In the genomic region with DNA sequence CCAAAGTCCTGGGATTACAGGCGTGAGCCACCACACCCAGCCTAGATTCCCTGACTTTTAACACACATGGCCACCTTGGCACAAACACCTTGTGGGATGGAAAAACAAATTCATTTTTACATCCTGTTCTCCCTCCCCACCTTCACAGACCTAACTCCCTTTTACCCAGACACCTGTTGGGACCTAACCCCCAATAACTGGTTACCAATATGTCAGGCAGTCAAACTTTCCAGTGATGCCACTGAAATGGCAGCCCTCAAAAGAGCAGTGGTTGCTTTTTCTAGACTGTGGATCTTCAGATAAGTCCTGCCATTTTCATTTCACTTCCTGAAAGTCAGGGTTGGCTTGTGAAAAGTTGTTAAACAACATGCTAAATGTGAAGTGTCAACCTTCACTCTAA, we compare ENCODE assay signal across 25 cellular contexts. TPM values are rescaled to one million over a fixed set of nuclear protein-coding genes. Genes with fewer than 3 reads are reported as not detected.
DNase-seq lines count a peak whose midpoint lies in the region; ATAC-seq and TF ChIP-seq lines count a peak whose summit lies in the region.
"Had no signal": no experiment of that assay in that cellular context is flagged by ENCODE, and none has a peak within 500 bp of the region (broad histone marks: within the 10 kb centered on the region; RNA-seq: fewer than 3 reads in every experiment).

No MANE protein-coding gene starts in this region.

- peaks cover 3% of the 10 kb centered on the region; the same call in 1 of the 2 replicates for H3F3A ChIP-seq in GM23338 (replicated peaks; ENCODE audit: low read depth)

- no peak overlapping the region for H3K4me3 Mint-ChIP-seq in activated CD4-positive, alpha-beta T cell treated with anti-CD3 and anti-CD28 coated beads, Interleukin-2, amount 10 ng/mL, durations not matched to agents 24 days and 14 days
- no peak overlapping the region for H3K4me3 Mint-ChIP-seq in GM23338
- no peak overlapping the region for H3K4me3 Mint-ChIP-seq in activated CD4-positive, alpha-beta memory T cell treated with anti-CD3 and anti-CD28 coated beads for 36 hours
- no peak overlapping the region for H3K4me3 Mint-ChIP-seq in immature natural killer cell
- no peak overlapping the region for H3K4me3 Mint-ChIP-seq in mesothelial cell of epicardium
- H3K4me3 Mint-ChIP-seq: CD4-positive, alpha-beta T cell had no signal

- peaks cover 34% of the 10 kb centered on the region for H3K79me2 ChIP-seq in GM23338 (replicated peaks; ENCODE audit: insufficient read depth)

- peaks cover 15% of the 10 kb centered on the region for H3K4me1 Mint-ChIP-seq in activated CD4-positive, alpha-beta T cell treated with anti-CD3 and anti-CD28 coated beads, Interleukin-2, amount 10 ng/mL, durations not matched to agents 24 days and 14 days
- no peaks in the 10 kb centered on the region for H3K4me1 Mint-ChIP-seq in GM23338
- peaks cover 33% of the 10 kb centered on the region for H3K4me1 Mint-ChIP-seq in activated CD4-positive, alpha-beta memory T cell treated with anti-CD3 and anti-CD28 coated beads for 36 hours (ENCODE audit: low read depth)
- H3K4me1 Mint-ChIP-seq in immature natural killer cell: peaks cover 19 to 33% of the 10 kb centered on the region in 2 donors
- no peaks in the 10 kb centered on the region for H3K4me1 Mint-ChIP-seq in mesothelial cell of epicardium

- ATAC-seq in GM23338 (no peak), GM21515 (IDR thresholded peaks at IDR 0.05; ENCODE audit: unreplicated experiment) (no peak)
- ATAC-seq: left lobe of liver, sciatic nerve had no signal

- H3K9me2 ChIP-seq in GM23338 (ENCODE audit: insufficient read depth): no peaks in the 10 kb centered on the region

- no peak overlapping the region for H3K4me2 ChIP-seq in GM23338

- H3K36me3 ChIP-seq in GM23338 (ENCODE audit: insufficient read depth): peaks cover 37% of the 10 kb centered on the region

- CTCF ChIA-PET in activated CD4-positive, alpha-beta memory T cell treated with anti-CD3 and anti-CD28 coated beads for 36 hours (lab: Charles Lee): no interaction called here

- H3K27me3 ChIP-seq in GM23338 (ENCODE audit: insufficient read depth): no peaks in the 10 kb centered on the region
- H3K27me3 ChIP-seq: brain microvascular endothelial cell, thyroid gland had no signal

- H4K20me1 ChIP-seq in GM23338 (replicated peaks; ENCODE audit: insufficient read depth): peaks cover 15% of the 10 kb centered on the region

- intact Hi-C loops in activated CD4-positive, alpha-beta T cell treated with anti-CD3 and anti-CD28 coated beads, Interleukin-2, amount 10 ng/mL, durations not matched to agents 24 days and 14 days (cut with micrococcal nuclease): no loop called here
- intact Hi-C loops in activated CD4-positive, alpha-beta memory T cell treated with anti-CD3 and anti-CD28 coated beads for 36 hours (cut with micrococcal nuclease): no loop called here

- no peaks in the 10 kb centered on the region for H3K4me1 ChIP-seq in GM23338 (ENCODE audit: insufficient read depth)
- H3K4me1 ChIP-seq: thyroid gland had no signal

- peaks cover 56% of the 10 kb centered on the region for H3K36me3 Mint-ChIP-seq in activated CD4-positive, alpha-beta T cell treated with anti-CD3 and anti-CD28 coated beads, Interleukin-2, amount 10 ng/mL, durations not matched to agents 24 days and 14 days (ENCODE audit: low read depth)
- H3K36me3 Mint-ChIP-seq in GM23338 (ENCODE audit: low read depth): peaks cover 43% of the 10 kb centered on the region
- peaks cover 46% of the 10 kb centered on the region for H3K36me3 Mint-ChIP-seq in activated CD4-positive, alpha-beta memory T cell treated with anti-CD3 and anti-CD28 coated beads for 36 hours
- peaks cover 2 to 18% (median 15%) of the 10 kb centered on the region in 3 donors for H3K36me3 Mint-ChIP-seq in immature natural killer cell
- H3K36me3 Mint-ChIP-seq in mesothelial cell of epicardium: peaks cover 26% of the 10 kb centered on the region

- H3K4me3 ChIP-seq in GM23338: no peak overlapping the region
- H3K4me3 ChIP-seq: prostate gland, thyroid gland had no signal

- peak overlapping the region; percentile 56 for H3K27ac Mint-ChIP-seq in activated CD4-positive, alpha-beta T cell treated with anti-CD3 and anti-CD28 coated beads, Interleukin-2, amount 10 ng/mL, durations not matched to agents 24 days and 14 days
- H3K27ac Mint-ChIP-seq in GM23338 (no peak overlapping the region), immature natural killer cell (peak overlapping the region in 4 of 6 donors; percentile 12 to 53 (median 45)), mesothelial cell of epicardium (no peak overlapping the region)
- peak overlapping the region; percentile 70 for H3K27ac Mint-ChIP-seq in activated CD4-positive, alpha-beta memory T cell treated with anti-CD3 and anti-CD28 coated beads for 36 hours
- H3K27ac Mint-ChIP-seq: CD4-positive, alpha-beta T cell had no signal

- POLR2A ChIA-PET in activated CD4-positive, alpha-beta memory T cell treated with anti-CD3 and anti-CD28 coated beads for 36 hours (lab: Charles Lee): no interaction called here

- H3K27me3 Mint-ChIP-seq in activated CD4-positive, alpha-beta T cell treated with anti-CD3 and anti-CD28 coated beads, Interleukin-2, amount 10 ng/mL, durations not matched to agents 24 days and 14 days: no peaks in the 10 kb centered on the region
- H3K27me3 Mint-ChIP-seq in GM23338 (ENCODE audit: insufficient read depth, low read depth, poor library complexity): no peaks in the 10 kb centered on the region
- no peaks in the 10 kb centered on the region for H3K27me3 Mint-ChIP-seq in activated CD4-positive, alpha-beta memory T cell treated with anti-CD3 and anti-CD28 coated beads for 36 hours
- no peaks in the 10 kb centered on the region for H3K27me3 Mint-ChIP-seq in immature natural killer cell (ENCODE audit: low read depth in 3 of 3)
- no peaks in the 10 kb centered on the region for H3K27me3 Mint-ChIP-seq in mesothelial cell of epicardium (ENCODE audit: low read depth)
- H3K27me3 Mint-ChIP-seq: CD4-positive, alpha-beta T cell had no signal

- no peak for DNase-seq in activated CD4-positive, alpha-beta T cell treated with anti-CD3 and anti-CD28 coated beads, Interleukin-2, amount 10 ng/mL, durations not matched to agents 24 days and 14 days
- no peak for DNase-seq in activated CD4-positive, alpha-beta T cell treated with anti-CD3 and anti-CD28 coated beads for 48 hours
- DNase-seq in GM23338 (ENCODE audit: low spot score) (no peak), immature natural killer cell (no peak), mesothelial cell of epicardium (ENCODE audit: low spot score in 2 of 2, unreplicated experiment in 2 of 2) (no peak), NCI-H226 (no peak)
- DNase-seq in activated CD4-positive, alpha-beta memory T cell treated with anti-CD3 and anti-CD28 coated beads for 36 hours: no peak
- DNase-seq: activated CD4-positive, CD25-positive, alpha-beta regulatory T cell; amniotic stem cell; brain microvascular endothelial cell; CD4-positive, alpha-beta T cell; KG1; mesenchymal stem cell; MM.1S; NCI-H1436; NCI-H446 treated with DMSO at 0.1 percent for 48 hours; nucleus accumbens; stimulated activated CD4-positive, alpha-beta T cell treated with anti-CD3 and anti-CD28 coated beads, Interleukin-12 subunit alpha, Interleukin-12 subunit beta, amount 100 ng/mL, for 4 hours; stimulated activated CD4-positive, alpha-beta T cell treated with anti-CD3 and anti-CD28 coated beads, Interleukin-4, amount 100 ng/mL, for 24 hours; stimulated activated naive CD4-positive, alpha-beta T cell; thyroid gland had no signal

- H3K9me3 Mint-ChIP-seq in activated CD4-positive, alpha-beta T cell treated with anti-CD3 and anti-CD28 coated beads, Interleukin-2, amount 10 ng/mL, durations not matched to agents 24 days and 14 days: no peaks in the 10 kb centered on the region
- no peaks in the 10 kb centered on the region for H3K9me3 Mint-ChIP-seq in GM23338
- H3K9me3 Mint-ChIP-seq in activated CD4-positive, alpha-beta memory T cell treated with anti-CD3 and anti-CD28 coated beads for 36 hours: no peaks in the 10 kb centered on the region
- H3K9me3 Mint-ChIP-seq in immature natural killer cell: no peaks in the 10 kb centered on the region
- H3K9me3 Mint-ChIP-seq in mesothelial cell of epicardium: no peaks in the 10 kb centered on the region
- H3K9me3 Mint-ChIP-seq: CD4-positive, alpha-beta T cell had no signal

- TF ChIP-seq CTCF in GM23338 (conservative IDR thresholded peaks at IDR 0.05; ENCODE audit: low read depth in 2 of 2) (no peak), mesothelial cell of epicardium (IDR thresholded peaks at IDR 0.05; ENCODE audit: unreplicated experiment) (no peak)

- H2AFZ ChIP-seq in GM23338: no peak overlapping the region

- peak overlapping the region; percentile 45 for H3K27ac ChIP-seq in GM23338 (ENCODE audit: low read depth)
- H3K27ac ChIP-seq: brain microvascular endothelial cell, thyroid gland had no signal

RNA-seq across cellular contexts. Expression of a gene that starts 34.9 kb away (rescaled TPM):
- 92.2 and 102 TPM in 2 replicates for total RNA-seq in activated CD4-positive, alpha-beta T cell treated with anti-CD3 and anti-CD28 coated beads, Interleukin-2, amount 10 ng/mL, durations not matched to agents 24 days and 14 days
- total RNA-seq in GM23338 (2014; rRNA removed; shearing (Covaris generic)): 68.4 and 73.0 TPM in 2 replicates
- 22.6 and 24.3 TPM in 2 replicates for polyA plus RNA-seq in GM23338 (2016; fragmentation: Nextera tagmentation; extraction: Ambion mirVana)
- total RNA-seq in activated CD4-positive, alpha-beta memory T cell treated with anti-CD3 and anti-CD28 coated beads for 36 hours: 10 to 100 TPM; 80.1 to 83.3 TPM
- polyA plus RNA-seq in immature natural killer cell: 10 to 100 TPM in 2 of 3 donors, 1 to 10 TPM in 1; 8.6 to 21.2 (median 10.3) TPM
- 86.6 to 91.5 TPM (median 87.4 TPM) in 3 replicates for total RNA-seq in mesothelial cell of epicardium

RNA-seq across cellular contexts. Expression of a gene that starts 48.2 kb away (rescaled TPM):
- 232 and 255 TPM in 2 replicates for total RNA-seq in activated CD4-positive, alpha-beta T cell treated with anti-CD3 and anti-CD28 coated beads, Interleukin-2, amount 10 ng/mL, durations not matched to agents 24 days and 14 days
- 129 and 131 TPM in 2 replicates for total RNA-seq in GM23338 (2014; rRNA removed; shearing (Covaris generic))
- polyA plus RNA-seq in GM23338 (2016; fragmentation: Nextera tagmentation; extraction: Ambion mirVana) (31.4 and 42.3 TPM in 2 replicates), immature natural killer cell (10 to 100 TPM; 25.6 to 50.8 (median 30.1) TPM)
- 100 to 1,000 TPM; 177 to 192 TPM for total RNA-seq in activated CD4-positive, alpha-beta memory T cell treated with anti-CD3 and anti-CD28 coated beads for 36 hours
- 243 to 264 TPM (median 251 TPM) in 3 replicates for total RNA-seq in mesothelial cell of epicardium

Comparison
In these comparisons a context has a peak if more than half of its experiments do, and no peak if none do; other contexts are left out.
1. H3K27ac Mint-ChIP-seq: peak in activated CD4-positive, alpha-beta T cell treated with anti-CD3 and anti-CD28 coated beads, Interleukin-2, amount 10 ng/mL, durations not matched to agents 24 days and 14 days (single experiment), activated CD4-positive, alpha-beta memory T cell treated with anti-CD3 and anti-CD28 coated beads for 36 hours (single experiment) and immature natural killer cell (4 of 6); none in GM23338 (single experiment) and mesothelial cell of epicardium (single experiment).